Comparison of ENCODE assay signal across 8 cellular contexts in the genomic region with DNA sequence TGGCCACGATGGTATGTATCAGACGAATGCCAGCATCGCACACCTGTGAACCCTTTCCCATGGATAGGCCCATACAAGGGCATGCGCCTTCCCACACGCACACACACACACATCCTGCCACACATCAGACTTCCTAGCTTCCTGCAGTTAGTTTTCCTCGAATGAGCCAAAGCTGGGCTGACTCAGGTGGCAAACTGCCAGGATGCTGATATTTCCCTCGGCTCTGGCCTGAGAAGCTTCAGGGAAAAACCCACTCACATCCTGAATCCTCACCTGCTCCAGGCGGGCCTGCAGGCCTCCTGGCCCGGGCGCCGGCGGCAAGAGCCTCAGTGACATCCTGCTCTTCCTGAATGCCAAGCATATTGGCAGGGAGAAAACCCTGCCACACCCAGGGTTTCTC. TPM values are rescaled to one million over a fixed set of nuclear protein-coding genes. Genes with fewer than 3 reads are reported as not detected.
DNase-seq lines count a peak whose midpoint lies in the region; ATAC-seq and TF ChIP-seq lines count a peak whose summit lies in the region.

No MANE protein-coding gene starts in this region.

- H3K9ac ChIP-seq in adipocyte (ENCODE audit: low read length) (no peak overlapping the region), stomach smooth muscle (ENCODE audit: low read length in 2 of 2) (peak overlapping the region in 1 of 2 donors; percentile 41)

- 39 to 48% methylated on average over 12 of the region's 12 CpGs for WGBS in heart right ventricle, 2 donors

- intact Hi-C loops in heart right ventricle (cut with DNase I) = no loop called here

- no peaks in the 10 kb centered on the region for H3K36me3 ChIP-seq in adipocyte (ENCODE audit: control insufficient read depth, insufficient read depth, low read length, severe bottlenecking)
- no peaks in the 10 kb centered on the region for H3K36me3 ChIP-seq in heart right ventricle
- H3K36me3 ChIP-seq in stomach smooth muscle (ENCODE audit: control insufficient read depth in 2 of 2, insufficient read depth in 2 of 2, low read length in 2 of 2) = no peaks in the 10 kb centered on the region

- H3K27ac Mint-ChIP-seq in HFFc6 = peak overlapping the region; percentile 43; the same call in 1 of the 2 replicates

- TF ChIP-seq POLR2A in GM18505 (IDR thresholded peaks at IDR 0.05; ENCODE audit: borderline replicate concordance, extremely low read depth, insufficient read depth, insufficient read length) = no peak

- DNase-seq in HFFc6 (peak; percentile 87), adipocyte (ENCODE audit: low read depth) (peak; percentile 87), heart right ventricle (peak; percentile 58 to 90), GF-D8 (lab: John Stamatoyannopoulos, UW) (no peak)
- DNase-seq in activated CD4-positive, CD25-positive, alpha-beta regulatory T cell (lab: John Stamatoyannopoulos, UW) = no peak

- H3K36me3 Mint-ChIP-seq in HFFc6 (ENCODE audit: low read depth) = no peaks in the 10 kb centered on the region

- peak; percentile 78 to 95 (median 88) for ATAC-seq in heart right ventricle
- no peak for ATAC-seq in GM18505 (IDR thresholded peaks at IDR 0.05; ENCODE audit: unreplicated experiment)
- ATAC-seq in HG02571 (IDR thresholded peaks at IDR 0.05; ENCODE audit: unreplicated experiment) = no peak

- H3K9me3 ChIP-seq in adipocyte (ENCODE audit: control insufficient read depth, low read length) = no peaks in the 10 kb centered on the region
- H3K9me3 ChIP-seq in heart right ventricle = peaks cover 0 to 3% (median 0%) of the 10 kb centered on the region in 11 donors
- H3K9me3 ChIP-seq in stomach smooth muscle (ENCODE audit: control insufficient read depth in 2 of 2, low read length in 2 of 2) = no peaks in the 10 kb centered on the region

- H3K4me3 ChIP-seq in adipocyte (ENCODE audit: low read length) = no peak overlapping the region
- no peak overlapping the region for H3K4me3 ChIP-seq in heart right ventricle
- no peak overlapping the region for H3K4me3 ChIP-seq in stomach smooth muscle (ENCODE audit: low read length in 2 of 2)

- H3K4me1 ChIP-seq in adipocyte (ENCODE audit: control insufficient read depth, insufficient read depth, low read length) (no peaks in the 10 kb centered on the region), heart right ventricle (peaks cover 4 to 26% (median 12%) of the 10 kb centered on the region in 9 donors), stomach smooth muscle (ENCODE audit: control insufficient read depth, insufficient read depth, low read length) (peaks cover 12% of the 10 kb centered on the region)

- peaks cover 16% of the 10 kb centered on the region for H3K4me1 Mint-ChIP-seq in HFFc6 (ENCODE audit: low read depth)

- no peaks in the 10 kb centered on the region for H3K27me3 ChIP-seq in adipocyte (replicated peaks; ENCODE audit: control insufficient read depth, insufficient read depth, low read length)
- H3K27me3 ChIP-seq in heart right ventricle = no peaks in the 10 kb centered on the region
- no peaks in the 10 kb centered on the region for H3K27me3 ChIP-seq in stomach smooth muscle (ENCODE audit: control insufficient read depth in 1 of 2, insufficient read depth in 2 of 2, low read length in 2 of 2)

- peak overlapping the region in 8 of 10 donors; percentile 19 to 70 (median 60) for H3K27ac ChIP-seq in heart right ventricle
- H3K27ac ChIP-seq in stomach smooth muscle (ENCODE audit: low read length) = peak overlapping the region; percentile 46

- no peak for TF ChIP-seq CTCF in HFFc6 (IDR thresholded peaks at IDR 0.05)
- no peak for TF ChIP-seq CTCF in heart right ventricle (IDR thresholded peaks at IDR 0.05)

- H3K27me3 Mint-ChIP-seq in HFFc6 (ENCODE audit: insufficient read depth) = peaks cover 4% of the 10 kb centered on the region

- H3K9me3 Mint-ChIP-seq in HFFc6 = no peaks in the 10 kb centered on the region

- H3K4me3 Mint-ChIP-seq in HFFc6 = no peak overlapping the region

RNA-seq across cellular contexts. Expression of gene CALM1, which starts 22.4 kb away (rescaled TPM):
- 100 to 1,000 TPM; 333 to 429 (median 403) TPM for total RNA-seq in HFFc6 (2021; fragmentation: NEBNext Ultra II Directional; extraction: Animal tissue kit (Norgen Biotek cat#: 25700))
- 100 to 1,000 TPM; 409 to 787 (median 454) TPM for total RNA-seq in heart right ventricle
- 100 to 1,000 TPM; 293 to 352 TPM for polyA plus RNA-seq in heart right ventricle

Comparison
In these comparisons a context has a peak if more than half of its experiments do, and no peak if none do; other contexts are left out.
1. DNase-seq: peak in HFFc6 (single experiment), adipocyte (single experiment) and heart right ventricle (2 of 2); none in GF-D8 (single experiment) and activated CD4-positive, CD25-positive, alpha-beta regulatory T cell (0 of 4).
2. ATAC-seq: peak in heart right ventricle (8 of 8); none in GM18505 (single experiment) and HG02571 (single experiment).